In the genomic region with DNA sequence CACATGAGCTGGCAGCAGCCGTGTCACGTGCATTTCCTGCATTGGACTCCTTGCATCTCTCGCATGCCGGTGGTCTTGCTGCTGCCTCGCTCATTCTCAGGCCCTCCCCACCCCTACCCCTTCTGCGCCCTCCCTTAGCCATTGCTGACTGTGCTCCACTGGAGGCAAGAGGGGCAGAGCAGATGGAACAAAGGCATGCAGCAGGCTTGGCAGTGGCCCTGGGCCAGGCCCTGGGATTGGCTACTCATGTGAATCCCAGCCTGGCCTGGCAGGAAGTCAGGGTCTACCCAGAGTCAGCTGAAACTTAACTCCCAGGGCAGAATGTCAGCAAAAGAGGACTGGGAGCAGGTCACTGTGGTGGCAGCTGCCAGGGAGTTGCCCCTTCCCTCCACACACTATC, we compare ENCODE assay signal across 12 cellular contexts.
A peak's percentile ranks its signal among the peaks of the same experiment; 100 is the strongest.
DNase-seq lines count a peak whose midpoint lies in the region; ATAC-seq and TF ChIP-seq lines count a peak whose summit lies in the region.
"Had no signal": no experiment of that assay in that cellular context is flagged by ENCODE, and none has a peak within 500 bp of the region (broad histone marks: within the 10 kb centered on the region; RNA-seq: fewer than 3 reads in every experiment).

No MANE protein-coding gene starts in this region.

- H3K27ac ChIP-seq in caudate nucleus (ENCODE audit: low read depth, low read length) (peak overlapping the region; percentile 46), left ventricle myocardium inferior (replicated peaks) (peak overlapping the region; percentile 76)

- TF ChIP-seq CTCF in left ventricle myocardium inferior (IDR thresholded peaks at IDR 0.05; ENCODE audit: borderline replicate concordance): no peak
- no peak for TF ChIP-seq CTCF in retinal pigment epithelial cell (conservative IDR thresholded peaks at IDR 0.05; ENCODE audit: low read depth, low read length)

- intact Hi-C loops in left ventricle myocardium inferior (cut with micrococcal nuclease): no loop called here

- peaks cover 51% of the 10 kb centered on the region for H3K36me3 ChIP-seq in left ventricle myocardium inferior

- H3K9me3 ChIP-seq in left ventricle myocardium inferior (replicated peaks): no peaks in the 10 kb centered on the region
- H3K9me3 ChIP-seq: mucosa of descending colon had no signal

- no peak for ATAC-seq in GM18502 (IDR thresholded peaks at IDR 0.05; ENCODE audit: poor library complexity, unreplicated experiment)
- no peak for ATAC-seq in HG03342 (IDR thresholded peaks at IDR 0.05; ENCODE audit: unreplicated experiment)
- ATAC-seq: mucosa of descending colon had no signal

- peak; percentile 10 for DNase-seq in EL
- DNase-seq in caudate nucleus (lab: John Stamatoyannopoulos, UW): peak in 46 of 61 donors; percentile 15 to 92 (median 46)
- peak; percentile 85 for DNase-seq in left ventricle myocardium inferior
- peak; percentile 19 for DNase-seq in retinal pigment epithelial cell (ENCODE audit: low read depth)
- DNase-seq in NCI-H1048 (lab: John Stamatoyannopoulos, UW): no peak
- no peak for DNase-seq in activated CD4-positive, alpha-beta T cell treated with anti-CD3 and anti-CD28 coated beads for 4 hours
- DNase-seq: activated B cell treated with CpG ODN at 0.5 μM for 24 hours; mucosa of descending colon; NCI-H1930; stimulated activated CD4-positive, alpha-beta T cell treated with anti-CD3 and anti-CD28 coated beads, Interleukin-4, amount 100 ng/mL, for 1 hour had no signal

- H3K27me3 ChIP-seq in left ventricle myocardium inferior (ENCODE audit: low read depth): no peaks in the 10 kb centered on the region

- H3K4me3 ChIP-seq in left ventricle myocardium inferior (no peak overlapping the region), retinal pigment epithelial cell (ENCODE audit: low read length) (no peak overlapping the region)
- H3K4me3 ChIP-seq: mucosa of descending colon had no signal

- peaks cover 32% of the 10 kb centered on the region for H3K4me1 ChIP-seq in left ventricle myocardium inferior

Comparison
In these comparisons a context has a peak if more than half of its experiments do, and no peak if none do; other contexts are left out.
1. DNase-seq: peak in EL (single experiment), caudate nucleus (46 of 61), left ventricle myocardium inferior (single experiment) and retinal pigment epithelial cell (single experiment); none in NCI-H1048 (single experiment) and activated CD4-positive, alpha-beta T cell treated with anti-CD3 and anti-CD28 coated beads for 4 hours (0 of 2).